13 cellular contexts compared by ENCODE assay signal in the genomic region with DNA sequence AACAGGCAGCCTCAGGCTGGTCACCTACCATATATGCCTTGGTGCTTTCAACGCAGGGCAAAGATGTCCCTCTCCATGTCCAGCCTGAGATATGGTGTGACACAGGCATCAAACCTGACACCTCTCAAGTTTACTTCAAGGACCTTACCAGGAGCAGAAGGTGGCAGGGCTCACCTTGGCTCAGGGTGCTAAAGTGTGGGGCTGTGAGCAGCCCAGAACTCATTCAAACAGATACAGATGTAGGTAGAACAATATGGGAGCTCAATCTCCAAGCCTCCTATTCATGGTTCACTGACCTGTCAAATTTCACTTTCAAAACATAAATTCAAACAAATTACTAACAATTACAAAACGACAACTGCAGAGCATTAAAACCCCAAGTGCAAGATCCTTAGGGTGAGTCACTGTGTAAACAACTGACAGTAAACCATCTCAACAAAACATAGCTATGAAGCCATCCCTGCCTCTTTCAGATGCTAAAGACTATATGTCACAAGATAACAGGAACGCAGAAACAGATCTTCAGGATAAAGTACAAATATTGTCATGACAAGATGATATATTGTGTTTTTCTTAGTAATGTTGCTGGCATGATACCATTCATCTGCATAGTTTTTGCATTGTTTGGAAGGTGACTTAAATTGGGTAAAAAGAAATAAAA.
DNase-seq lines count a peak whose midpoint lies in the region; ATAC-seq and TF ChIP-seq lines count a peak whose summit lies in the region.
"Had no signal": no experiment of that assay in that cellular context is flagged by ENCODE, and none has a peak within 500 bp of the region (broad histone marks: within the 10 kb centered on the region; RNA-seq: fewer than 3 reads in every experiment).

No MANE protein-coding gene starts in this region.

- peaks cover 2% of the 10 kb centered on the region in 3 donors for H3K27me3 Mint-ChIP-seq in immature natural killer cell (ENCODE audit: low read depth in 3 of 3)
- H3K27me3 Mint-ChIP-seq: CD4-positive, alpha-beta T cell; naive thymus-derived CD8-positive, alpha-beta T cell had no signal

- no peak overlapping the region for H3K27ac ChIP-seq in lower lobe of right lung
- no peak overlapping the region for H3K27ac ChIP-seq in right atrium auricular region
- H3K27ac ChIP-seq: VCaP had no signal

- TF ChIP-seq CTCF in epithelial cell of esophagus (IDR thresholded peaks at IDR 0.05; ENCODE audit: insufficient read depth, low read depth, low read length, missing control alignments), result no peak
- no peak for TF ChIP-seq CTCF in lower lobe of right lung (IDR thresholded peaks at IDR 0.05)
- TF ChIP-seq CTCF in right atrium auricular region (IDR thresholded peaks at IDR 0.05), result no peak

- H3K36me3 Mint-ChIP-seq in immature natural killer cell, result no peaks in the 10 kb centered on the region
- H3K36me3 Mint-ChIP-seq: naive thymus-derived CD8-positive, alpha-beta T cell had no signal

- H3K36me3 ChIP-seq in lower lobe of right lung, result no peaks in the 10 kb centered on the region
- H3K36me3 ChIP-seq in right atrium auricular region, result no peaks in the 10 kb centered on the region

- H3K4me3 Mint-ChIP-seq in immature natural killer cell, result no peak overlapping the region
- H3K4me3 Mint-ChIP-seq: CD4-positive, alpha-beta T cell; naive thymus-derived CD8-positive, alpha-beta T cell had no signal

- H3K27me3 ChIP-seq in lower lobe of right lung (ENCODE audit: low read depth) (no peaks in the 10 kb centered on the region), right atrium auricular region (no peaks in the 10 kb centered on the region)

- no peaks in the 10 kb centered on the region for H3K4me1 ChIP-seq in lower lobe of right lung
- no peaks in the 10 kb centered on the region for H3K4me1 ChIP-seq in right atrium auricular region

- intact Hi-C loops in lower lobe of right lung (cut with DNase I), result no loop called here

- H3K27ac Mint-ChIP-seq in immature natural killer cell, result no peak overlapping the region
- H3K27ac Mint-ChIP-seq: activated T-helper 2 cell treated with anti-CD3 and anti-CD28 coated beads, Interferon-gamma antibody, Interleukin-2, Interleukin-4, amounts not matched to agents 10 μg/mL and 5 μg/mL and 100 μg/mL, durations not matched to agents 14 hours and 24 hours and 36 hours; CD4-positive, alpha-beta T cell; naive thymus-derived CD8-positive, alpha-beta T cell had no signal

- DNase-seq in AG08396 (ENCODE audit: low spot score) (peak; percentile 12), HT1080 (ENCODE audit: low read depth) (peak; percentile 2), epithelial cell of esophagus (ENCODE audit: low read depth) (peak; percentile 66), lower lobe of right lung (no peak), NCI-H2227 (lab: John Stamatoyannopoulos, UW; ENCODE audit: unreplicated experiment) (no peak), immature natural killer cell (no peak), right atrium auricular region (ENCODE audit: low spot score) (no peak)
- DNase-seq: CD4-positive, alpha-beta T cell; MV-4-11; naive thymus-derived CD8-positive, alpha-beta T cell had no signal

- H3K9me3 ChIP-seq in lower lobe of right lung, result no peaks in the 10 kb centered on the region
- H3K9me3 ChIP-seq in right atrium auricular region, result no peaks in the 10 kb centered on the region

- ATAC-seq in GM19395 (IDR thresholded peaks at IDR 0.05; ENCODE audit: unreplicated experiment) (peak; percentile 66), lower lobe of right lung (no peak)
- ATAC-seq: naive thymus-derived CD8-positive, alpha-beta T cell had no signal

- H3K4me1 Mint-ChIP-seq in immature natural killer cell, result no peaks in the 10 kb centered on the region

- H3K4me3 ChIP-seq in epithelial cell of esophagus (ENCODE audit: low read length), result no peak overlapping the region
- H3K4me3 ChIP-seq in lower lobe of right lung, result no peak overlapping the region
- no peak overlapping the region for H3K4me3 ChIP-seq in right atrium auricular region

- peaks cover 1 to 33% (median 10%) of the 10 kb centered on the region in 6 donors for H3K9me3 Mint-ChIP-seq in immature natural killer cell

Comparison
In these comparisons a context has a peak if more than half of its experiments do, and no peak if none do; other contexts are left out.
1. DNase-seq: peak in AG08396 (single experiment), HT1080 (single experiment) and epithelial cell of esophagus (single experiment); none in lower lobe of right lung (single experiment), NCI-H2227 (single experiment), immature natural killer cell (0 of 3) and right atrium auricular region (single experiment).